ENCODE assay signal across 1 cellular context in the genomic region with DNA sequence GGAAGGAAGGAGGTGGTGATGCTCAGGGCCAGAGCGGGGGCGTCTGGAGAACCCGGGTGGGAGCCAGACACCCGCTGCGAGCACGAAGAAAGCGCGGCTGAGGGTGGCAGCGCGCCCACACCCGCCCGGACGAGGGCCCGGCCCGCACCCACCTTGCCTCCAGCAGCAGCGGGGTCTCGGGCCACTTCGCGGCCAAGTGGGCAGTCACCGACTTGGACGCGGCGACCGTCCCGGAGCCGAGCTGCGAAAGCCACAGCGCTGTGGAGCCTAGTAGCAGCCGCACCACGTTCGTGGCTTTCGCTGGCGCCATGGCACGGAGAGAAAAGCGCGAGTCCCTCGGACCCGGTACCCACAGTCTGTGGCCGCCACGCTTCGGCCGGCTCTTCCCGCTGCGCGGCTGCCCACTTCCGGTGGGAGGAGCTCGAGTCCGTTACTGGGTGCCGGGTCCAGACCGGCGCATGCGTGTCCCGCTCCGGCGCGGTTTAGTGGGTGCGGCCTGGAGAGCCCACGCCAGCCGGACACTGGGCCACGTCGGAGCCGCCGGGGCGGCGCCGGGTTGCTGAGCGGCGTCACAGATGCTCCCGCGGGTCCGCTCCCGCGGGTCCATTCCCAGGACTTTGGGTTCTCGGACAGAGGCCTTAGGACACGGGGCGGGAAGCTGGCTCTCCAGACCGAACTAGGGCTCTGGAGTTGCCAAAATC.
TF ChIP-seq lines count a peak whose summit lies in the region.

A gene with protein sequence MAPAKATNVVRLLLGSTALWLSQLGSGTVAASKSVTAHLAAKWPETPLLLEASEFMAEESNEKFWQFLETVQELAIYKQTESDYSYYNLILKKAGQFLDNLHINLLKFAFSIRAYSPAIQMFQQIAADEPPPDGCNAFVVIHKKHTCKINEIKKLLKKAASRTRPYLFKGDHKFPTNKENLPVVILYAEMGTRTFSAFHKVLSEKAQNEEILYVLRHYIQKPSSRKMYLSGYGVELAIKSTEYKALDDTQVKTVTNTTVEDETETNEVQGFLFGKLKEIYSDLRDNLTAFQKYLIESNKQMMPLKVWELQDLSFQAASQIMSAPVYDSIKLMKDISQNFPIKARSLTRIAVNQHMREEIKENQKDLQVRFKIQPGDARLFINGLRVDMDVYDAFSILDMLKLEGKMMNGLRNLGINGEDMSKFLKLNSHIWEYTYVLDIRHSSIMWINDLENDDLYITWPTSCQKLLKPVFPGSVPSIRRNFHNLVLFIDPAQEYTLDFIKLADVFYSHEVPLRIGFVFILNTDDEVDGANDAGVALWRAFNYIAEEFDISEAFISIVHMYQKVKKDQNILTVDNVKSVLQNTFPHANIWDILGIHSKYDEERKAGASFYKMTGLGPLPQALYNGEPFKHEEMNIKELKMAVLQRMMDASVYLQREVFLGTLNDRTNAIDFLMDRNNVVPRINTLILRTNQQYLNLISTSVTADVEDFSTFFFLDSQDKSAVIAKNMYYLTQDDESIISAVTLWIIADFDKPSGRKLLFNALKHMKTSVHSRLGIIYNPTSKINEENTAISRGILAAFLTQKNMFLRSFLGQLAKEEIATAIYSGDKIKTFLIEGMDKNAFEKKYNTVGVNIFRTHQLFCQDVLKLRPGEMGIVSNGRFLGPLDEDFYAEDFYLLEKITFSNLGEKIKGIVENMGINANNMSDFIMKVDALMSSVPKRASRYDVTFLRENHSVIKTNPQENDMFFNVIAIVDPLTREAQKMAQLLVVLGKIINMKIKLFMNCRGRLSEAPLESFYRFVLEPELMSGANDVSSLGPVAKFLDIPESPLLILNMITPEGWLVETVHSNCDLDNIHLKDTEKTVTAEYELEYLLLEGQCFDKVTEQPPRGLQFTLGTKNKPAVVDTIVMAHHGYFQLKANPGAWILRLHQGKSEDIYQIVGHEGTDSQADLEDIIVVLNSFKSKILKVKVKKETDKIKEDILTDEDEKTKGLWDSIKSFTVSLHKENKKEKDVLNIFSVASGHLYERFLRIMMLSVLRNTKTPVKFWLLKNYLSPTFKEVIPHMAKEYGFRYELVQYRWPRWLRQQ (N-terminal part only) (minus strand): TSS at position 399 of the 701 bp plus-strand sequence. CDS start 89 bp downstream, at position 310.

TF ChIP-seq in HepG2, 621 proteins besides CTCF, POLR2A, EP300 and RAD21 (continued from another document):
- peak; percentile 54; the same call in 1 of the 2 replicates for TF ChIP-seq HNRNPL (IDR thresholded peaks at IDR 0.05; ENCODE audit: low read depth, low read length)
- peak; percentile 73 for TF ChIP-seq YY1 (IDR thresholded peaks at IDR 0.05; ENCODE audit: insufficient read depth, insufficient replicate concordance, low read depth, low read length)
- peak; percentile 42; the same call in 1 of the 2 replicates for TF ChIP-seq GLI4 (CRISPR knock-in tag; IDR thresholded peaks at IDR 0.05; ENCODE audit: borderline replicate concordance)
- TF ChIP-seq FOXK1 (CRISPR knock-in tag; IDR thresholded peaks at IDR 0.05; ENCODE audit: borderline replicate concordance, low read depth): peak; percentile 32
- TF ChIP-seq ZFP41 (CRISPR knock-in tag; IDR thresholded peaks at IDR 0.05; ENCODE audit: borderline replicate concordance): peak; percentile 64; the same call in 1 of the 2 replicates
- no peak for TF ChIP-seq SP1 (IDR thresholded peaks at IDR 0.05)
- peak; percentile 39 for TF ChIP-seq SP1 (CRISPR knock-in tag; IDR thresholded peaks at IDR 0.05)
- peak; percentile 96 for TF ChIP-seq NR0B2 (CRISPR knock-in tag; IDR thresholded peaks at IDR 0.05)
- TF ChIP-seq ZNF703 (CRISPR knock-in tag; IDR thresholded peaks at IDR 0.05; ENCODE audit: borderline replicate concordance): no peak
- TF ChIP-seq, protein P1, sequence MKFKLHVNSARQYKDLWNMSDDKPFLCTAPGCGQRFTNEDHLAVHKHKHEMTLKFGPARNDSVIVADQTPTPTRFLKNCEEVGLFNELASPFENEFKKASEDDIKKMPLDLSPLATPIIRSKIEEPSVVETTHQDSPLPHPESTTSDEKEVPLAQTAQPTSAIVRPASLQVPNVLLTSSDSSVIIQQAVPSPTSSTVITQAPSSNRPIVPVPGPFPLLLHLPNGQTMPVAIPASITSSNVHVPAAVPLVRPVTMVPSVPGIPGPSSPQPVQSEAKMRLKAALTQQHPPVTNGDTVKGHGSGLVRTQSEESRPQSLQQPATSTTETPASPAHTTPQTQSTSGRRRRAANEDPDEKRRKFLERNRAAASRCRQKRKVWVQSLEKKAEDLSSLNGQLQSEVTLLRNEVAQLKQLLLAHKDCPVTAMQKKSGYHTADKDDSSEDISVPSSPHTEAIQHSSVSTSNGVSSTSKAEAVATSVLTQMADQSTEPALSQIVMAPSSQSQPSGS (CRISPR knock-in tag; IDR thresholded peaks at IDR 0.05): peak; percentile 2
- TF ChIP-seq, protein P2, sequence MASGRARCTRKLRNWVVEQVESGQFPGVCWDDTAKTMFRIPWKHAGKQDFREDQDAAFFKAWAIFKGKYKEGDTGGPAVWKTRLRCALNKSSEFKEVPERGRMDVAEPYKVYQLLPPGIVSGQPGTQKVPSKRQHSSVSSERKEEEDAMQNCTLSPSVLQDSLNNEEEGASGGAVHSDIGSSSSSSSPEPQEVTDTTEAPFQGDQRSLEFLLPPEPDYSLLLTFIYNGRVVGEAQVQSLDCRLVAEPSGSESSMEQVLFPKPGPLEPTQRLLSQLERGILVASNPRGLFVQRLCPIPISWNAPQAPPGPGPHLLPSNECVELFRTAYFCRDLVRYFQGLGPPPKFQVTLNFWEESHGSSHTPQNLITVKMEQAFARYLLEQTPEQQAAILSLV (CRISPR knock-in tag; IDR thresholded peaks at IDR 0.05; ENCODE audit: borderline replicate concordance): 0 out of 2 replicates have a peak, but pooled peaks have one; percentile 24
- TF ChIP-seq ZNF12 (CRISPR knock-in tag; IDR thresholded peaks at IDR 0.05): no peak
- 0 out of 2 replicates have a peak, but pooled peaks have one; percentile 18 for TF ChIP-seq RFXAP (CRISPR knock-in tag; IDR thresholded peaks at IDR 0.05; ENCODE audit: borderline replicate concordance)
- TF ChIP-seq, protein P3, sequence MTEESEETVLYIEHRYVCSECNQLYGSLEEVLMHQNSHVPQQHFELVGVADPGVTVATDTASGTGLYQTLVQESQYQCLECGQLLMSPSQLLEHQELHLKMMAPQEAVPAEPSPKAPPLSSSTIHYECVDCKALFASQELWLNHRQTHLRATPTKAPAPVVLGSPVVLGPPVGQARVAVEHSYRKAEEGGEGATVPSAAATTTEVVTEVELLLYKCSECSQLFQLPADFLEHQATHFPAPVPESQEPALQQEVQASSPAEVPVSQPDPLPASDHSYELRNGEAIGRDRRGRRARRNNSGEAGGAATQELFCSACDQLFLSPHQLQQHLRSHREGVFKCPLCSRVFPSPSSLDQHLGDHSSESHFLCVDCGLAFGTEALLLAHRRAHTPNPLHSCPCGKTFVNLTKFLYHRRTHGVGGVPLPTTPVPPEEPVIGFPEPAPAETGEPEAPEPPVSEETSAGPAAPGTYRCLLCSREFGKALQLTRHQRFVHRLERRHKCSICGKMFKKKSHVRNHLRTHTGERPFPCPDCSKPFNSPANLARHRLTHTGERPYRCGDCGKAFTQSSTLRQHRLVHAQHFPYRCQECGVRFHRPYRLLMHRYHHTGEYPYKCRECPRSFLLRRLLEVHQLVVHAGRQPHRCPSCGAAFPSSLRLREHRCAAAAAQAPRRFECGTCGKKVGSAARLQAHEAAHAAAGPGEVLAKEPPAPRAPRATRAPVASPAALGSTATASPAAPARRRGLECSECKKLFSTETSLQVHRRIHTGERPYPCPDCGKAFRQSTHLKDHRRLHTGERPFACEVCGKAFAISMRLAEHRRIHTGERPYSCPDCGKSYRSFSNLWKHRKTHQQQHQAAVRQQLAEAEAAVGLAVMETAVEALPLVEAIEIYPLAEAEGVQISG (CRISPR knock-in tag; IDR thresholded peaks at IDR 0.05): peak; percentile 71; the same call in 1 of the 2 replicates
- TF ChIP-seq MNT (IDR thresholded peaks at IDR 0.05): no peak
- TF ChIP-seq ZFAT (CRISPR knock-in tag; conservative IDR thresholded peaks at IDR 0.05): no peak
- 0 out of 2 replicates have a peak, but pooled peaks have one; percentile 7 for TF ChIP-seq PATZ1 (CRISPR knock-in tag; IDR thresholded peaks at IDR 0.05)
- TF ChIP-seq SALL2 (CRISPR knock-in tag; IDR thresholded peaks at IDR 0.05): peak; percentile 60
- peak; percentile 71 for TF ChIP-seq HNF4G (IDR thresholded peaks at IDR 0.05; ENCODE audit: borderline replicate concordance, low read depth, low read length)
- TF ChIP-seq HNF4G (CRISPR knock-in tag; IDR thresholded peaks at IDR 0.05; ENCODE audit: borderline replicate concordance, low read depth): no peak
- peak; percentile 67; the same call in 1 of the 2 replicates for TF ChIP-seq ZSCAN21 (CRISPR knock-in tag; IDR thresholded peaks at IDR 0.05; ENCODE audit: borderline replicate concordance)
